Comparison of ENCODE assay signal across 7 cellular contexts in genomic region chr4:15655223-15656037, GRCh38. TPM values are rescaled to one million over a fixed set of nuclear protein-coding genes. Genes with fewer than 3 reads are reported as not detected.
DNase-seq lines count a peak whose midpoint lies in the region; ATAC-seq and TF ChIP-seq lines count a peak whose summit lies in the region.

Gene FBXL5, minus strand, starts transcription at chr4:15655357. Its CDS starts 70 bp downstream, at chr4:15655287.

- no peaks in the 10 kb centered on the region for H3K9me3 Mint-ChIP-seq in T-helper 2 cell treated with Interferon-gamma antibody and Interleukin-4, amounts not matched to agents 5 μg/mL and 100 μg/mL, for 36 hours

- peak within 1 kb of the TSS; percentile 98 for H3K4me3 Mint-ChIP-seq in T-helper 2 cell treated with Interferon-gamma antibody and Interleukin-4, amounts not matched to agents 5 μg/mL and 100 μg/mL, for 36 hours

- no peaks in the 10 kb centered on the region for H3K27me3 ChIP-seq in ascending aorta

- peak; percentile 32 for DNase-seq in NCI-H1417 treated with DMSO at 0.1 percent for 48 hours (lab: John Stamatoyannopoulos, UW)
- peak; percentile 92 for DNase-seq in T-helper 2 cell treated with Interferon-gamma antibody and Interleukin-4, amounts not matched to agents 5 μg/mL and 100 μg/mL, for 36 hours (ENCODE audit: low spot score)
- peak; percentile 20 to 88 for DNase-seq in ascending aorta (ENCODE audit: low spot score in 2 of 2)
- DNase-seq in hepatic stellate cell (ENCODE audit: low spot score), result peak; percentile 96
- peak; percentile 48 for DNase-seq in retinal pigment epithelial cell (ENCODE audit: low read depth)

- H3K4me3 ChIP-seq in ascending aorta, result peak within 1 kb of the TSS; percentile 82 to 94
- peak within 1 kb of the TSS; percentile 75 for H3K4me3 ChIP-seq in retinal pigment epithelial cell (ENCODE audit: low read length)

- no peaks in the 10 kb centered on the region for H3K9me3 ChIP-seq in ascending aorta

- H3K36me3 Mint-ChIP-seq in T-helper 2 cell treated with Interferon-gamma antibody and Interleukin-4, amounts not matched to agents 5 μg/mL and 100 μg/mL, for 36 hours (ENCODE audit: low read depth), result peaks cover 13% of the 10 kb centered on the region

- H3K27ac Mint-ChIP-seq in T-helper 2 cell treated with Interferon-gamma antibody and Interleukin-4, amounts not matched to agents 5 μg/mL and 100 μg/mL, for 36 hours, result peak within 1 kb of the TSS; percentile 97

- peaks cover 39% of the 10 kb centered on the region for H3K4me1 Mint-ChIP-seq in T-helper 2 cell treated with Interferon-gamma antibody and Interleukin-4, amounts not matched to agents 5 μg/mL and 100 μg/mL, for 36 hours (ENCODE audit: low read depth)

- TF ChIP-seq CTCF in ascending aorta (IDR thresholded peaks at IDR 0.05), result peak in 1 of 3 experiments; percentile 23
- TF ChIP-seq CTCF in retinal pigment epithelial cell (conservative IDR thresholded peaks at IDR 0.05; ENCODE audit: low read depth, low read length), result no peak

- peaks cover 2 to 40% of the 10 kb centered on the region in 2 donors for H3K4me1 ChIP-seq in ascending aorta

- no peaks in the 10 kb centered on the region for H3K36me3 ChIP-seq in ascending aorta

- intact Hi-C loops in ascending aorta (cut with DNase I), result loop anchor here (1.0 to 10.0 kb wide), 6 partner anchors 26 to 1308 kb away; partner anchors contain the start of genes CPEB2, FAM200B and TAPT1

- peak within 1 kb of the TSS; percentile 98 to 99 for H3K27ac ChIP-seq in ascending aorta

- no peaks in the 10 kb centered on the region for H3K27me3 Mint-ChIP-seq in T-helper 2 cell treated with Interferon-gamma antibody and Interleukin-4, amounts not matched to agents 5 μg/mL and 100 μg/mL, for 36 hours (ENCODE audit: low read depth)

- ATAC-seq in GM18498 (IDR thresholded peaks at IDR 0.05; ENCODE audit: unreplicated experiment) (peak; percentile 78), HG02798 (IDR thresholded peaks at IDR 0.05; ENCODE audit: poor library complexity, unreplicated experiment) (peak; percentile 82)

RNA-seq across cellular contexts. Expression of gene FBXL5, which starts in this region (rescaled TPM):
- 59.0 TPM for total RNA-seq in ascending aorta

Comparison
In these comparisons a context has a peak if more than half of its experiments do, and no peak if none do; other contexts are left out.
1. Peak in every context shown above with its lines: DNase-seq, ATAC-seq, H3K4me3 ChIP-seq and H3K27ac ChIP-seq.
2. DNase-seq: peak in every context shown above with its lines; median percentile 96 in hepatic stellate cell; 92 in T-helper 2 cell treated with Interferon-gamma antibody and Interleukin-4, amounts not matched to agents 5 μg/mL and 100 μg/mL, for 36 hours; 54 in ascending aorta; 48 in retinal pigment epithelial cell; 32 in NCI-H1417 treated with DMSO at 0.1 percent for 48 hours.